ENCODE assay signal across 30 cellular contexts in genomic region chr11:115264278-115264677, GRCh38.
DNase-seq lines count a peak whose midpoint lies in the region; ATAC-seq, FAIRE-seq and TF ChIP-seq lines count a peak whose summit lies in the region.
"Had no signal": no experiment of that assay in that cellular context is flagged by ENCODE, and none has a peak within 500 bp of the region (broad histone marks: within the 10 kb centered on the region; RNA-seq: fewer than 3 reads in every experiment).

No MANE protein-coding gene starts in this region.

- DNase-seq in NCI-H1436 treated with DMSO at 0.1 percent for 48 hours (lab: John Stamatoyannopoulos, UW) (peak; percentile 53), NCI-H748 (lab: John Stamatoyannopoulos, UW; ENCODE audit: unreplicated experiment) (peak; percentile 95), HPDE6-E6E7 (ENCODE audit: extremely low spot score) (no peak), HTR-8/SVneo (ENCODE audit: insufficient read length, low spot score) (no peak)
- DNase-seq: activated B cell treated with CpG ODN at 0.5 μM for 24 hours; activated CD4-positive, alpha-beta T cell treated with anti-CD3 and anti-CD28 coated beads, Interleukin-2, amount 50 U/mL, for 1 hour; activated CD8-positive, alpha-beta memory T cell treated with anti-CD3 and anti-CD28 coated beads, Interleukin-2, amount 10 ng/mL, durations not matched to agents 7 days and 5 days; activated naive CD4-positive, alpha-beta T cell treated with anti-CD3 and anti-CD28 coated beads for 36 hours; adrenal gland; Calu3; cerebellar nuclear complex; islet precursor cell; Kasumi-1; left ventricle myocardium superior; midbrain; naive thymus-derived CD8-positive, alpha-beta T cell; NK-92 treated with Interleukin-12 subunit alpha and Interleukin-12 subunit beta, amount 100 ng/mL, for 24 hours; occipital lobe; stimulated activated naive CD4-positive, alpha-beta T cell treated with Interleukin-2 at 50 U/mL for 16 hours; SW 1271; T-helper 9 cell; testis had no signal

- no peak for ATAC-seq in GM18873 (IDR thresholded peaks at IDR 0.05; ENCODE audit: low FRiP score, unreplicated experiment)
- ATAC-seq: activated CD8-positive, alpha-beta memory T cell treated with anti-CD3 and anti-CD28 coated beads, Interleukin-2, amount 10 ng/mL, durations not matched to agents 7 days and 5 days; HCT116; HepG2; left ventricle myocardium superior; naive thymus-derived CD8-positive, alpha-beta T cell; Panc1 had no signal

- peak overlapping the region; percentile 99 for H3K27ac ChIP-seq in KMS-11
- H3K27ac ChIP-seq: adrenal gland, C4-2B, HL-60 had no signal

- H3K79me2 ChIP-seq in KMS-11 (ENCODE audit: insufficient read depth, low read depth) = peaks cover 37% of the 10 kb centered on the region

- H3K36me3 ChIP-seq in KMS-11 (ENCODE audit: insufficient read depth) (no peaks in the 10 kb centered on the region), endocrine pancreas (ENCODE audit: control insufficient read depth, insufficient read depth, low read length) (no peaks in the 10 kb centered on the region)
- H3K36me3 ChIP-seq: adrenal gland had no signal

- no peak for TF ChIP-seq CTCF in KMS-11 (conservative IDR thresholded peaks at IDR 0.05; ENCODE audit: low read depth, low read length)

- no peaks in the 10 kb centered on the region for H3K9me3 ChIP-seq in endocrine pancreas (ENCODE audit: control insufficient read depth, low read length)
- H3K9me3 ChIP-seq: adrenal gland, testis had no signal

- no peak for FAIRE-seq in HTR-8/SVneo (lab: Jason Lieb, UNC)
- FAIRE-seq: HepG2 had no signal

- no peak overlapping the region for H2AFZ ChIP-seq in KMS-11 (ENCODE audit: low read depth)

- H3K4me3 ChIP-seq in KMS-11 (IDR thresholded peaks at IDR 0.05; ENCODE audit: insufficient read depth, low read depth, low read length) = no peak overlapping the region
- H3K4me3 ChIP-seq in endocrine pancreas (ENCODE audit: control insufficient read depth, insufficient read depth, low read length) = peak overlapping the region; percentile 50
- H3K4me3 ChIP-seq: adrenal gland, testis had no signal

- no peaks in the 10 kb centered on the region for H4K20me1 ChIP-seq in KMS-11 (ENCODE audit: insufficient read depth)

- H3K9ac ChIP-seq in KMS-11 = peak overlapping the region; percentile 73
- no peak overlapping the region for H3K9ac ChIP-seq in endocrine pancreas (ENCODE audit: control insufficient read depth, insufficient read depth, low read length)

- H3K4me2 ChIP-seq in KMS-11 = peak overlapping the region; percentile 98

- H3K27me3 ChIP-seq in KMS-11 (ENCODE audit: insufficient read depth, low read depth) = no peaks in the 10 kb centered on the region
- no peaks in the 10 kb centered on the region for H3K27me3 ChIP-seq in endocrine pancreas (ENCODE audit: control insufficient read depth, insufficient read depth, low read length)
- H3K27me3 ChIP-seq: adrenal gland, testis had no signal

- H3K4me1 ChIP-seq in KMS-11 (ENCODE audit: low read depth, poor library complexity, severe bottlenecking) (peaks cover 91% of the 10 kb centered on the region), endocrine pancreas (ENCODE audit: control insufficient read depth, insufficient read depth, low read length) (peaks cover 8% of the 10 kb centered on the region)
- H3K4me1 ChIP-seq: testis had no signal

Comparison
In these comparisons a context has a peak if more than half of its experiments do, and no peak if none do; other contexts are left out.
1. DNase-seq: peak in NCI-H1436 treated with DMSO at 0.1 percent for 48 hours (single experiment) and NCI-H748 (single experiment); none in HPDE6-E6E7 (single experiment) and HTR-8/SVneo (single experiment).